In the genomic region with DNA sequence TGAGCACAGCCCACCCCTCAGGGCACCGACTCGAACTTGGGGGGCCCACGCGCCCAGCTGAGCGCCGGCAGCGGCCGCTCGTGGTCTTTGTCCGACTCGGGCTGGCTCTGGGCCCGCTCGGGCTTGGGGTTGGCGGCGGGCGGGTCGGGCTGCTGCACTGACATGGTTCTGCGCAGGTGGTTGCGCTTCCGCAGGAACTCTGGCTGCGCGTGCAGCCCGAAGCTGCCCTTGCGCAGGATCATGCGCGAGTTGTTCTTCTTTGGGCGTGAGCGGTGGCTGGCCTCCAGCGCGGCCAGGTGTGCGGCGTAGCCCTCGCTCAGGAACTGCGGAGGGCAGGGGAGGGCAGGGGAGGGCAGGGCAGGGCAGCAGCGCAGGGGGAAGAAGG, we compare ENCODE assay signal across 1 cellular context.
TF ChIP-seq lines count a peak whose summit lies in the region.

No MANE protein-coding gene starts in this region.

TF ChIP-seq in HepG2, 621 proteins besides CTCF, POLR2A, EP300 and RAD21:
- TF ChIP-seq TAF1 (CRISPR knock-in tag; IDR thresholded peaks at IDR 0.05) (no peak), RARA (CRISPR knock-in tag; IDR thresholded peaks at IDR 0.05) (no peak), GLI4 (CRISPR knock-in tag; IDR thresholded peaks at IDR 0.05; ENCODE audit: borderline replicate concordance) (no peak), SOX5 (CRISPR knock-in tag; IDR thresholded peaks at IDR 0.05; ENCODE audit: borderline replicate concordance) (no peak), CHCHD3 (CRISPR knock-in tag; IDR thresholded peaks at IDR 0.05) (no peak), ZNF556 (CRISPR knock-in tag; IDR thresholded peaks at IDR 0.05; ENCODE audit: borderline replicate concordance) (no peak), MBD4 (IDR thresholded peaks at IDR 0.05; ENCODE audit: borderline replicate concordance, low read length) (no peak), GATAD1 (CRISPR knock-in tag; IDR thresholded peaks at IDR 0.05) (no peak), REL (CRISPR knock-in tag; conservative IDR thresholded peaks at IDR 0.05) (no peak)
- TF ChIP-seq, protein P1, sequence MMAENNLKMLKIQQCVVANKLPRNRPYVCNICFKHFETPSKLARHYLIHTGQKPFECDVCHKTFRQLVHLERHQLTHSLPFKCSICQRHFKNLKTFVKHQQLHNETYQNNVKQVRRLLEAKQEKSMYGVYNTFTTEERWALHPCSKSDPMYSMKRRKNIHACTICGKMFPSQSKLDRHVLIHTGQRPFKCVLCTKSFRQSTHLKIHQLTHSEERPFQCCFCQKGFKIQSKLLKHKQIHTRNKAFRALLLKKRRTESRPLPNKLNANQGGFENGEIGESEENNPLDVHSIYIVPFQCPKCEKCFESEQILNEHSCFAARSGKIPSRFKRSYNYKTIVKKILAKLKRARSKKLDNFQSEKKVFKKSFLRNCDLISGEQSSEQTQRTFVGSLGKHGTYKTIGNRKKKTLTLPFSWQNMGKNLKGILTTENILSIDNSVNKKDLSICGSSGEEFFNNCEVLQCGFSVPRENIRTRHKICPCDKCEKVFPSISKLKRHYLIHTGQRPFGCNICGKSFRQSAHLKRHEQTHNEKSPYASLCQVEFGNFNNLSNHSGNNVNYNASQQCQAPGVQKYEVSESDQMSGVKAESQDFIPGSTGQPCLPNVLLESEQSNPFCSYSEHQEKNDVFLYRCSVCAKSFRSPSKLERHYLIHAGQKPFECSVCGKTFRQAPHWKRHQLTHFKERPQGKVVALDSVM (CRISPR knock-in tag; IDR thresholded peaks at IDR 0.05) = no peak
- TF ChIP-seq, protein P2, sequence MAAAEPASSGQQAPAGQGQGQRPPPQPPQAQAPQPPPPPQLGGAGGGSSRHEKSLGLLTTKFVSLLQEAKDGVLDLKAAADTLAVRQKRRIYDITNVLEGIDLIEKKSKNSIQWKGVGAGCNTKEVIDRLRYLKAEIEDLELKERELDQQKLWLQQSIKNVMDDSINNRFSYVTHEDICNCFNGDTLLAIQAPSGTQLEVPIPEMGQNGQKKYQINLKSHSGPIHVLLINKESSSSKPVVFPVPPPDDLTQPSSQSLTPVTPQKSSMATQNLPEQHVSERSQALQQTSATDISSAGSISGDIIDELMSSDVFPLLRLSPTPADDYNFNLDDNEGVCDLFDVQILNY (CRISPR knock-in tag; conservative IDR thresholded peaks at IDR 0.05) = no peak
- TF ChIP-seq, protein P3, sequence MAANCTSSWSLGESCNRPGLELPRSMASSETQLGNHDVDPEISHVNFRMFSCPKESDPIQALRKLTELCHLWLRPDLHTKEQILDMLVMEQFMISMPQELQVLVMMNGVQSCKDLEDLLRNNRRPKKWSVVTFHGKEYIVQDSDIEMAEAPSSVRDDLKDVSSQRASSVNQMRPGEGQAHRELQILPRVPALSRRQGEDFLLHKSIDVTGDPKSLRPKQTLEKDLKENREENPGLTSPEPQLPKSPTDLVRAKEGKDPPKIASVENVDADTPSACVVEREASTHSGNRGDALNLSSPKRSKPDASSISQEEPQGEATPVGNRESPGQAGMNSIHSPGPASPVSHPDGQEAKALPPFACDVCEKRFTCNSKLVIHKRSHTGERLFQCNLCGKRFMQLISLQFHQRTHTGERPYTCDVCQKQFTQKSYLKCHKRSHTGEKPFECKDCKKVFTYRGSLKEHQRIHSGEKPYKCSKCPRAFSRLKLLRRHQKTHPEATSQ (CRISPR knock-in tag; IDR thresholded peaks at IDR 0.05; ENCODE audit: borderline replicate concordance) = no peak
- TF ChIP-seq, protein P4, sequence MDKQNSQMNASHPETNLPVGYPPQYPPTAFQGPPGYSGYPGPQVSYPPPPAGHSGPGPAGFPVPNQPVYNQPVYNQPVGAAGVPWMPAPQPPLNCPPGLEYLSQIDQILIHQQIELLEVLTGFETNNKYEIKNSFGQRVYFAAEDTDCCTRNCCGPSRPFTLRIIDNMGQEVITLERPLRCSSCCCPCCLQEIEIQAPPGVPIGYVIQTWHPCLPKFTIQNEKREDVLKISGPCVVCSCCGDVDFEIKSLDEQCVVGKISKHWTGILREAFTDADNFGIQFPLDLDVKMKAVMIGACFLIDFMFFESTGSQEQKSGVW (CRISPR knock-in tag; IDR thresholded peaks at IDR 0.05; ENCODE audit: borderline replicate concordance) = no peak
- TF ChIP-seq, protein P5, sequence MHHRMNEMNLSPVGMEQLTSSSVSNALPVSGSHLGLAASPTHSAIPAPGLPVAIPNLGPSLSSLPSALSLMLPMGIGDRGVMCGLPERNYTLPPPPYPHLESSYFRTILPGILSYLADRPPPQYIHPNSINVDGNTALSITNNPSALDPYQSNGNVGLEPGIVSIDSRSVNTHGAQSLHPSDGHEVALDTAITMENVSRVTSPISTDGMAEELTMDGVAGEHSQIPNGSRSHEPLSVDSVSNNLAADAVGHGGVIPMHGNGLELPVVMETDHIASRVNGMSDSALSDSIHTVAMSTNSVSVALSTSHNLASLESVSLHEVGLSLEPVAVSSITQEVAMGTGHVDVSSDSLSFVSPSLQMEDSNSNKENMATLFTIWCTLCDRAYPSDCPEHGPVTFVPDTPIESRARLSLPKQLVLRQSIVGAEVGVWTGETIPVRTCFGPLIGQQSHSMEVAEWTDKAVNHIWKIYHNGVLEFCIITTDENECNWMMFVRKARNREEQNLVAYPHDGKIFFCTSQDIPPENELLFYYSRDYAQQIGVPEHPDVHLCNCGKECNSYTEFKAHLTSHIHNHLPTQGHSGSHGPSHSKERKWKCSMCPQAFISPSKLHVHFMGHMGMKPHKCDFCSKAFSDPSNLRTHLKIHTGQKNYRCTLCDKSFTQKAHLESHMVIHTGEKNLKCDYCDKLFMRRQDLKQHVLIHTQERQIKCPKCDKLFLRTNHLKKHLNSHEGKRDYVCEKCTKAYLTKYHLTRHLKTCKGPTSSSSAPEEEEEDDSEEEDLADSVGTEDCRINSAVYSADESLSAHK (CRISPR knock-in tag; IDR thresholded peaks at IDR 0.05; ENCODE audit: borderline replicate concordance) = no peak
TF ChIP-seq in HepG2: peak in this region for 0.
